Comparison of ENCODE assay signal across 8 cellular contexts in genomic region chr9:72871685-72872084, GRCh38.
DNase-seq lines count a peak whose midpoint lies in the region; ATAC-seq, FAIRE-seq and TF ChIP-seq lines count a peak whose summit lies in the region.

No MANE protein-coding gene starts in this region.

- TF ChIP-seq CTCF in D721Med (IDR thresholded peaks at IDR 0.05; ENCODE audit: insufficient read depth, missing control alignments), result peak; percentile 50
- TF ChIP-seq CTCF in neural crest cell (conservative IDR thresholded peaks at IDR 0.05), result peak; percentile 74

- no peak for ATAC-seq in HG03460 (IDR thresholded peaks at IDR 0.05; ENCODE audit: unreplicated experiment)

- no peak for FAIRE-seq in D721Med (lab: Jason Lieb, UNC)

- peaks cover 4% of the 10 kb centered on the region for H3K9me3 Mint-ChIP-seq in neural crest cell

- H3K4me3 Mint-ChIP-seq in neural crest cell, result no peak overlapping the region

- DNase-seq in D721Med (ENCODE audit: insufficient read length, low spot score) (no peak), NAMALWA (ENCODE audit: low spot score) (peak; percentile 44), dedifferentiated amniotic fluid mesenchymal stem cell (ENCODE audit: extremely low spot score) (peak; percentile 31), neural crest cell (ENCODE audit: low read depth, low spot score) (no peak), NCI-H2171 (lab: John Stamatoyannopoulos, UW) (no peak), SKM-1 treated with dmso at 0.1 percent for 144 hours (lab: John Stamatoyannopoulos, UW; ENCODE audit: unreplicated experiment) (no peak), cortex of kidney (lab: John Stamatoyannopoulos, UW) (no peak)

- H3K27me3 Mint-ChIP-seq in neural crest cell (ENCODE audit: low read depth), result no peaks in the 10 kb centered on the region

- H3K27ac Mint-ChIP-seq in neural crest cell (ENCODE audit: unreplicated experiment), result no peak overlapping the region

- H3K36me3 Mint-ChIP-seq in neural crest cell (ENCODE audit: low read depth), result no peaks in the 10 kb centered on the region

- peaks cover 4% of the 10 kb centered on the region for H3K4me1 Mint-ChIP-seq in neural crest cell

Comparison
In these comparisons a context has a peak if more than half of its experiments do, and no peak if none do; other contexts are left out.
1. DNase-seq: peak in NAMALWA (single experiment) and dedifferentiated amniotic fluid mesenchymal stem cell (single experiment); none in D721Med (single experiment), neural crest cell (single experiment), NCI-H2171 (single experiment), SKM-1 treated with dmso at 0.1 percent for 144 hours (single experiment) and cortex of kidney (single experiment).